In the genomic region with DNA sequence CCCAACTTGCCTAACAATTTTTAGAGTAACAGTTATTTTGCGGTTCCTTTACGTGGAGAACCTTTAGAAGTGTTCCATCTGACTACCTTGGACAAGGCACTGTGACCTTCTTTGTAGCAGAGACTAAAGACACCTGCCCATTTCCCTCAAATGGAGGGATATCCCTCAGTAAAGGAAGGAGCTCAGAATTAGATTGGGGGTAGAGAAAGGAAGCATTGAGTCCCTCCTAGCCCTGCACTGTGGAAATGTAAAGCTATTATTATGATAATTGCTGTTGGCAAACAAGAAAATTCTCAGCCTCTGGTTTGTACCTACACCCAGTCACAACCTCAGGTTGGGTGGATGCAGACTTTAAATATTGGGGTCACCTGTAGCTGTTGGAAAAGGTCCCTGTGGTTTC, we compare ENCODE assay signal across 13 cellular contexts.
A peak's percentile ranks its signal among the peaks of the same experiment; 100 is the strongest.
DNase-seq lines count a peak whose midpoint lies in the region; ATAC-seq and TF ChIP-seq lines count a peak whose summit lies in the region.
"Had no signal": no experiment of that assay in that cellular context is flagged by ENCODE, and none has a peak within 500 bp of the region (broad histone marks: within the 10 kb centered on the region; RNA-seq: fewer than 3 reads in every experiment).

No MANE protein-coding gene starts in this region.

- H3K27ac ChIP-seq in brain microvascular endothelial cell (peak overlapping the region; percentile 75), lung (ENCODE audit: low read depth in 1 of 2, low read length in 1 of 2) (peak overlapping the region; percentile 86 to 89), suprapubic skin (peak overlapping the region; percentile 89)

- TF ChIP-seq POLR2A in suprapubic skin (IDR thresholded peaks at IDR 0.05) = no peak

- TF ChIP-seq CTCF in brain microvascular endothelial cell (IDR thresholded peaks at IDR 0.05; ENCODE audit: low read depth, low read length, missing control alignments) (no peak), lung (IDR thresholded peaks at IDR 0.05; ENCODE audit: control extremely low read depth, extremely low read depth) (no peak), suprapubic skin (IDR thresholded peaks at IDR 0.05) (no peak)

- H3K9me3 ChIP-seq in lung (ENCODE audit: control insufficient read depth in 2 of 2, insufficient read depth in 1 of 2, low read length in 1 of 2) (no peaks in the 10 kb centered on the region), suprapubic skin (no peaks in the 10 kb centered on the region)

- no peak for ATAC-seq in lung (ENCODE audit: insufficient read depth, low FRiP score)
- ATAC-seq: activated naive CD8-positive, alpha-beta T cell treated with anti-CD3 and anti-CD28 coated beads, Interleukin-2, amount 50 U/mL, for 24 hours had no signal

- no peak for TF ChIP-seq EP300 in suprapubic skin (IDR thresholded peaks at IDR 0.05)

- H3K4me3 ChIP-seq in brain microvascular endothelial cell (ENCODE audit: low read depth, low read length) = no peak overlapping the region
- H3K4me3 ChIP-seq in lung = no peak overlapping the region
- H3K4me3 ChIP-seq in suprapubic skin = no peak overlapping the region

- in situ Hi-C loops in brain microvascular endothelial cell (cut with HindIII; ENCODE audit: low pct_ligation_motif_present, low sequenced_read_pairs) = no loop called here

- WGBS in lung, 2 donors = 76 to 80% methylated on average over 2 of the region's 2 CpGs
- 57% methylated on average over 2 of the region's 2 CpGs for WGBS in suprapubic skin

- DNase-seq in NCI-H1417 (lab: John Stamatoyannopoulos, UW) (peak in 2 of 3 experiments; percentile 37 to 60), NCI-H1417 treated with DMSO at 0.1 percent for 48 hours (lab: John Stamatoyannopoulos, UW) (no peak), brain microvascular endothelial cell (no peak), lung (ENCODE audit: low spot score) (no peak), suprapubic skin (ENCODE audit: low spot score in 2 of 2) (no peak), COLO668 (lab: John Stamatoyannopoulos, UW; ENCODE audit: unreplicated experiment) (no peak), H4 (ENCODE audit: low spot score) (no peak), A172 (ENCODE audit: low spot score) (no peak)
- DNase-seq: activated CD8-positive, alpha-beta memory T cell treated with anti-CD3 and anti-CD28 coated beads for 24 hours; activated naive CD8-positive, alpha-beta T cell treated with anti-CD3 and anti-CD28 coated beads, Interleukin-2, amount 50 U/mL, for 24 hours; DMS 273 treated with DMSO at 0.1 percent for 48 hours; NCI-H187 treated with DMSO at 0.1 percent for 48 hours; stimulated activated CD4-positive, alpha-beta T cell treated with anti-CD3 and anti-CD28 coated beads, Interleukin-1b, Interleukin-23, amount 100 ng/mL, for 48 hours had no signal

- H3K4me1 ChIP-seq in lung (ENCODE audit: control insufficient read depth in 2 of 2, insufficient read depth in 2 of 2, low read length in 2 of 2) = peaks cover 16 to 33% of the 10 kb centered on the region in 2 donors
- peaks cover 73% of the 10 kb centered on the region for H3K4me1 ChIP-seq in suprapubic skin

- no peaks in the 10 kb centered on the region for H3K27me3 ChIP-seq in brain microvascular endothelial cell (replicated peaks)
- H3K27me3 ChIP-seq in lung (ENCODE audit: control insufficient read depth, insufficient read depth) = no peaks in the 10 kb centered on the region
- no peaks in the 10 kb centered on the region for H3K27me3 ChIP-seq in suprapubic skin

- H3K36me3 ChIP-seq in brain microvascular endothelial cell (replicated peaks) (no peaks in the 10 kb centered on the region), lung (ENCODE audit: control insufficient read depth in 2 of 2, insufficient read depth in 2 of 2, low read length in 2 of 2) (peaks cover 0 to 1% of the 10 kb centered on the region in 2 donors), suprapubic skin (no peaks in the 10 kb centered on the region)

Comparison
In these comparisons a context has a peak if more than half of its experiments do, and no peak if none do; other contexts are left out.
1. DNase-seq: peak in NCI-H1417 (2 of 3); none in NCI-H1417 treated with DMSO at 0.1 percent for 48 hours (single experiment), brain microvascular endothelial cell (single experiment), lung (single experiment), suprapubic skin (0 of 2), COLO668 (single experiment), H4 (single experiment) and A172 (single experiment).
2. Peak in every context shown above with its lines, with median percentiles within 50 percentile points of each other: H3K27ac ChIP-seq.